ENCODE assay signal across 2 cellular contexts in genomic region chr5:146124580-146124979, GRCh38.
TF ChIP-seq lines count a peak whose summit lies in the region.

No MANE protein-coding gene starts in this region.

TF ChIP-seq in HepG2, 621 proteins besides CTCF, POLR2A, EP300 and RAD21:
- TF ChIP-seq MAFF (IDR thresholded peaks at IDR 0.05; ENCODE audit: low read depth, low read length) (peak; percentile 67), ZNF12 (CRISPR knock-in tag; IDR thresholded peaks at IDR 0.05) (no peak), MAFK (conservative IDR thresholded peaks at IDR 0.05 in 1 of 2, IDR thresholded peaks at IDR 0.05 in 1 of 2; ENCODE audit: low read length in 2 of 2) (peak; percentile 81)

TF ChIP-seq in K562, 482 proteins besides CTCF, POLR2A, EP300 and RAD21:
- TF ChIP-seq MAFF (IDR thresholded peaks at IDR 0.05; ENCODE audit: low read length) (peak; percentile 51; the same call in 1 of the 2 replicates), MAFK (IDR thresholded peaks at IDR 0.05; ENCODE audit: low read length) (peak; percentile 48; the same call in 1 of the 2 replicates), TCF15 (CRISPR knock-in tag; IDR thresholded peaks at IDR 0.05) (no peak), ZBTB43 (CRISPR knock-in tag; IDR thresholded peaks at IDR 0.05) (no peak), MAFG (tag; conservative IDR thresholded peaks at IDR 0.05) (peak; percentile 38; the same call in 1 of the 2 replicates), C11orf30 (IDR thresholded peaks at IDR 0.05; ENCODE audit: low read depth) (peak; percentile 53; the same call in 1 of the 2 replicates), ZNF316 (IDR thresholded peaks at IDR 0.05) (peak; percentile 79)
